12 cellular contexts compared by ENCODE assay signal in genomic region chr2:215727507-215728503, GRCh38.
A peak's percentile ranks its signal among the peaks of the same experiment; 100 is the strongest.
DNase-seq lines count a peak whose midpoint lies in the region; ATAC-seq, FAIRE-seq and TF ChIP-seq lines count a peak whose summit lies in the region.
"Had no signal": no experiment of that assay in that cellular context is flagged by ENCODE, and none has a peak within 500 bp of the region (broad histone marks: within the 10 kb centered on the region; RNA-seq: fewer than 3 reads in every experiment).

No MANE protein-coding gene starts in this region.

- CTCF ChIA-PET in Caco-2 (lab: Charles Lee) (no interaction called here), PC-9 (lab: Charles Lee) (no interaction called here)

- H3K79me2 ChIP-seq in PC-9 (ENCODE audit: low read depth), result no peaks in the 10 kb centered on the region

- peak; percentile 15 for ATAC-seq in GM21717 (IDR thresholded peaks at IDR 0.05; ENCODE audit: unreplicated experiment)
- ATAC-seq in stimulated activated naive CD8-positive, alpha-beta T cell treated with anti-CD3 and anti-CD28 coated beads, Interleukin-15, Interleukin-2, amounts not matched to agents 100 U/mL and 50 U/mL, for 24 hours, result no peak
- ATAC-seq: natural killer cell had no signal

- intact Hi-C loops in Caco-2 (cut with micrococcal nuclease; ENCODE audit: unreplicated experiment) (no loop called here), PC-9 (cut with micrococcal nuclease; ENCODE audit: unreplicated experiment) (no loop called here)

- H3K9me3 Mint-ChIP-seq in Caco-2 (ENCODE audit: unreplicated experiment), result peaks cover 29% of the 10 kb centered on the region
- H3K9me3 Mint-ChIP-seq: activated T-cell treated with anti-CD3 and anti-CD28 coated beads, Interleukin-2, amount 50 U/mL, for 72 hours; natural killer cell had no signal

- peaks cover 5% of the 10 kb centered on the region for H3K36me3 Mint-ChIP-seq in Caco-2 (ENCODE audit: insufficient read depth, unreplicated experiment)
- H3K36me3 Mint-ChIP-seq: natural killer cell had no signal

- H3K4me1 ChIP-seq in Caco-2, result peaks cover 55% of the 10 kb centered on the region
- H3K4me1 ChIP-seq in PC-9 (replicated peaks; ENCODE audit: insufficient read depth), result 0 out of 2 replicates have a peak, but pooled peaks cover 7% of the 10 kb centered on the region
- H3K4me1 ChIP-seq: colonic mucosa had no signal

- no peak overlapping the region for H3K4me3 ChIP-seq in Caco-2 (ENCODE audit: low read depth, low read length)
- no peak overlapping the region for H3K4me3 ChIP-seq in PC-9
- H3K4me3 ChIP-seq: colonic mucosa had no signal

- peak overlapping the region; percentile 43 for H3K27ac Mint-ChIP-seq in Caco-2 (ENCODE audit: unreplicated experiment)
- H3K27ac Mint-ChIP-seq: activated T-cell treated with anti-CD3 and anti-CD28 coated beads, Interleukin-2, amount 50 U/mL, for 72 hours; natural killer cell had no signal

- H3K9me2 ChIP-seq in PC-9 (ENCODE audit: insufficient read depth), result no peaks in the 10 kb centered on the region; the same call in 1 of the 2 replicates

- BruUV-seq in Caco-2 (replicated peaks; lab: Mats Ljungman, UMichigan), result no TSS peak
- no TSS peak for BruUV-seq in PC-9 (replicated peaks; lab: Mats Ljungman, UMichigan)

- H3K9me3 ChIP-seq in Caco-2 (peaks cover 4% of the 10 kb centered on the region; the same call in 1 of the 2 replicates), PC-9 (ENCODE audit: insufficient read depth, low read depth) (no peaks in the 10 kb centered on the region)
- H3K9me3 ChIP-seq: colonic mucosa had no signal

- H3K27me3 ChIP-seq in Caco-2 (replicated peaks; ENCODE audit: control insufficient read depth, insufficient read depth, low read length) (no peaks in the 10 kb centered on the region), PC-9 (ENCODE audit: insufficient read depth, low read depth) (no peaks in the 10 kb centered on the region)
- H3K27me3 ChIP-seq: colonic mucosa had no signal

- POLR2A ChIA-PET in Caco-2 (lab: Charles Lee) (no interaction called here), PC-9 (lab: Charles Lee; ENCODE audit: unreplicated experiment) (no interaction called here)

- TF ChIP-seq CTCF in Caco-2 (IDR thresholded peaks at IDR 0.05; ENCODE audit: insufficient read depth in 1 of 2, low read depth in 1 of 2, low read length in 1 of 2, severe bottlenecking in 1 of 2, unreplicated experiment in 1 of 2), result no peak
- no peak for TF ChIP-seq CTCF in PC-9 (conservative IDR thresholded peaks at IDR 0.05)

- no peak overlapping the region for H3K4me3 Mint-ChIP-seq in Caco-2 (ENCODE audit: unreplicated experiment)
- H3K4me3 Mint-ChIP-seq: activated T-cell treated with anti-CD3 and anti-CD28 coated beads, Interleukin-2, amount 50 U/mL, for 72 hours; natural killer cell had no signal

- H3K27me3 Mint-ChIP-seq in Caco-2 (ENCODE audit: insufficient read depth, unreplicated experiment), result no peaks in the 10 kb centered on the region

- H3K36me3 ChIP-seq in Caco-2 (ENCODE audit: control insufficient read depth, insufficient read depth, low read length) (no peaks in the 10 kb centered on the region; the same call in 1 of the 2 replicates), PC-9 (ENCODE audit: low read depth) (no peaks in the 10 kb centered on the region)
- H3K36me3 ChIP-seq: colonic mucosa had no signal

- peaks cover 32% of the 10 kb centered on the region for H3K4me1 Mint-ChIP-seq in Caco-2 (ENCODE audit: low read depth, unreplicated experiment)
- H3K4me1 Mint-ChIP-seq: natural killer cell had no signal

- H4K20me1 ChIP-seq in PC-9 (ENCODE audit: insufficient read depth), result no peaks in the 10 kb centered on the region

- H3K27ac ChIP-seq in PC-9, result no peak overlapping the region
- H3K27ac ChIP-seq: colonic mucosa had no signal

- no peaks in the 10 kb centered on the region; the same call in none of the 2 replicates for H3F3A ChIP-seq in PC-9 (ENCODE audit: insufficient read depth, low read depth)

- DNase-seq in Caco-2, result no peak
- peak; percentile 26 for DNase-seq in RCC 7860 (ENCODE audit: low spot score)
- peak; percentile 91 for DNase-seq in iris pigment epithelial cell (ENCODE audit: low read depth)
- no peak for DNase-seq in cerebellar nuclear complex (lab: John Stamatoyannopoulos, UW)
- DNase-seq in PC-9, result no peak
- no peak for DNase-seq in stimulated activated naive CD8-positive, alpha-beta T cell treated with anti-CD3 and anti-CD28 coated beads, Interleukin-15, Interleukin-2, amounts not matched to agents 100 U/mL and 50 U/mL, for 24 hours
- DNase-seq in NCI-H2196 (lab: John Stamatoyannopoulos, UW; ENCODE audit: unreplicated experiment), result no peak
- DNase-seq: activated T-cell treated with anti-CD3 and anti-CD28 coated beads, Interleukin-2, amount 50 U/mL, for 72 hours; colonic mucosa; natural killer cell; NK-92 treated with Interleukin-12 subunit alpha and Interleukin-12 subunit beta, amount 100 ng/mL, for 24 hours had no signal

- peak; percentile 31 for FAIRE-seq in RCC 7860 (lab: Jason Lieb, UNC)

- H3K4me2 ChIP-seq in PC-9, result no peak overlapping the region

- H2AFZ ChIP-seq in PC-9, result no peak overlapping the region

Comparison
In these comparisons a context has a peak if more than half of its experiments do, and no peak if none do; other contexts are left out.
1. DNase-seq: peak in RCC 7860 (single experiment) and iris pigment epithelial cell (single experiment); none in Caco-2 (0 of 2), cerebellar nuclear complex (0 of 2), PC-9 (0 of 2), stimulated activated naive CD8-positive, alpha-beta T cell treated with anti-CD3 and anti-CD28 coated beads, Interleukin-15, Interleukin-2, amounts not matched to agents 100 U/mL and 50 U/mL, for 24 hours (single experiment) and NCI-H2196 (single experiment).